11 cellular contexts compared by ENCODE assay signal in genomic region chr2:57376985-57377384, GRCh38.
DNase-seq lines count a peak whose midpoint lies in the region.
"Had no signal": no experiment of that assay in that cellular context is flagged by ENCODE, and none has a peak within 500 bp of the region (broad histone marks: within the 10 kb centered on the region; RNA-seq: fewer than 3 reads in every experiment).

No MANE protein-coding gene starts in this region.

- no peak overlapping the region for H2BK5ac ChIP-seq in mesendoderm (ENCODE audit: low read length)

- no peaks in the 10 kb centered on the region for H3K9me3 ChIP-seq in adipocyte (ENCODE audit: control insufficient read depth, low read length)
- H3K9me3 ChIP-seq: SJCRH30 had no signal

- H4K5ac ChIP-seq in mesendoderm (ENCODE audit: low read length): no peak overlapping the region

- no peak overlapping the region for H2BK120ac ChIP-seq in mesendoderm (ENCODE audit: low read depth, low read length)

- no peak overlapping the region for H3K23ac ChIP-seq in mesendoderm (ENCODE audit: low read length)

- H2BK15ac ChIP-seq in mesendoderm (replicated peaks; ENCODE audit: low read depth): no peak overlapping the region

- intact Hi-C loops in posterior vena cava (cut with DNase I): no loop called here

- no peak overlapping the region for H4K8ac ChIP-seq in mesendoderm (ENCODE audit: low read depth, low read length)

- H3K4ac ChIP-seq in mesendoderm (ENCODE audit: low read depth, low read length): no peak overlapping the region

- no peaks in the 10 kb centered on the region for H3K79me2 ChIP-seq in mesendoderm (ENCODE audit: control insufficient read depth, insufficient read depth, low read length)

- H3K9ac ChIP-seq in adipocyte (ENCODE audit: low read length) (no peak overlapping the region), mesendoderm (ENCODE audit: low read length) (no peak overlapping the region)

- no peaks in the 10 kb centered on the region for H3K27me3 ChIP-seq in adipocyte (replicated peaks; ENCODE audit: control insufficient read depth, insufficient read depth, low read length)
- no peaks in the 10 kb centered on the region for H3K27me3 ChIP-seq in mesendoderm (ENCODE audit: insufficient read depth, low read length, poor library complexity)
- H3K27me3 ChIP-seq: SJCRH30 had no signal

- H3K4me2 ChIP-seq in mesendoderm (ENCODE audit: low read length): no peak overlapping the region

- H3K79me1 ChIP-seq in mesendoderm (ENCODE audit: low read length): no peaks in the 10 kb centered on the region

- no peak overlapping the region for H3K27ac ChIP-seq in mesendoderm (ENCODE audit: low read depth, low read length)
- H3K27ac ChIP-seq: SJCRH30 had no signal

- H3K36me3 ChIP-seq in adipocyte (ENCODE audit: control insufficient read depth, insufficient read depth, low read length, severe bottlenecking): no peaks in the 10 kb centered on the region
- no peaks in the 10 kb centered on the region for H3K36me3 ChIP-seq in mesendoderm (ENCODE audit: control insufficient read depth, insufficient read depth, low read length)
- H3K36me3 ChIP-seq: SJCRH30 had no signal

- WGBS in mesendoderm (ENCODE audit: extremely low coverage, insufficient coverage, low lambda C conversion rate): no CpG with 5 or more reads among the region's 1 CpG

- H3K4me1 ChIP-seq in adipocyte (ENCODE audit: control insufficient read depth, insufficient read depth, low read length) (peaks cover 4% of the 10 kb centered on the region), mesendoderm (ENCODE audit: control insufficient read depth, low read depth, low read length) (no peaks in the 10 kb centered on the region)

- no peak overlapping the region for H3K56ac ChIP-seq in mesendoderm (ENCODE audit: low read length)

- H2AK5ac ChIP-seq in mesendoderm (ENCODE audit: low read length): no peak overlapping the region

- H3K4me3 ChIP-seq in adipocyte (ENCODE audit: low read length) (no peak overlapping the region), mesendoderm (ENCODE audit: low read length) (no peak overlapping the region)
- H3K4me3 ChIP-seq: SJCRH30 had no signal

- H3K18ac ChIP-seq in mesendoderm (ENCODE audit: low read length): no peak overlapping the region

- DNase-seq in GM03348 (ENCODE audit: low spot score) (peak; percentile 24), LHCN-M2 (ENCODE audit: low read depth) (peak; percentile 31), adipocyte (ENCODE audit: low read depth) (peak; percentile 40), mesendoderm (peak; percentile 45), posterior vena cava (ENCODE audit: low spot score) (no peak), AG08396 (ENCODE audit: low spot score) (no peak), NCI-H2196 (lab: John Stamatoyannopoulos, UW; ENCODE audit: unreplicated experiment) (no peak)
- DNase-seq in effector CD8-positive, alpha-beta T cell (lab: John Stamatoyannopoulos, UW): no peak
- DNase-seq: cerebellar nuclear complex; stimulated activated naive CD8-positive, alpha-beta T cell treated with anti-CD3 and anti-CD28 coated beads, Interleukin-15, Interleukin-2, amounts not matched to agents 100 U/mL and 50 U/mL, for 24 hours had no signal

Comparison
In these comparisons a context has a peak if more than half of its experiments do, and no peak if none do; other contexts are left out.
1. DNase-seq: peak in GM03348 (single experiment), LHCN-M2 (single experiment), adipocyte (single experiment) and mesendoderm (single experiment); none in effector CD8-positive, alpha-beta T cell (single experiment), posterior vena cava (single experiment), AG08396 (single experiment) and NCI-H2196 (single experiment).